In the genomic region with DNA sequence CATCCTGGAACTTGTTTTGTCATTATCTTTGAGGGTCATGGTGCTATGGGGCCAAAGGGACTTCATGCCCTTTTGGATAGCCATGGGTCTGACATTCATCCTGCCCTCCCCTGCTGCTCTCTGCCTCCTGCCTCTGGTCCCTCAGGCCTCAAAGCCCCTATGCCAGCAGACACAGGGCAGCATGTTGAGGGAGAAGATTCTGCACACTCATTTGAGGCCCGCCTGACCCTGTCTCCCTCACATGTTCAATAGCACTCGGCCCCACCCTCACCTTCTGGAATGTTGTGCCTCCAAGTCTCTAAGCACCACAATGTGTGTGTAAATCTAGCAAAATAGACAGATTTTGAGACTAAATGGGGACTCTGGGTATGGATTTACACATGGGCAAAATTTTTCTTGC, we compare ENCODE assay signal across 1 cellular context.
TF ChIP-seq lines count a peak whose summit lies in the region.

No MANE protein-coding gene starts in this region.

TF ChIP-seq in HCT116, 20 proteins besides CTCF, POLR2A, EP300 and RAD21 (continued from another document):
- no peak for TF ChIP-seq TCF7L2 (IDR thresholded peaks at IDR 0.05; ENCODE audit: borderline replicate concordance, extremely low read depth, insufficient read depth, insufficient read length)
- no peak for TF ChIP-seq JUND (IDR thresholded peaks at IDR 0.05)
- TF ChIP-seq POLR2AphosphoS5 (IDR thresholded peaks at IDR 0.05; ENCODE audit: low read depth, low read length) = no peak
- no peak for TF ChIP-seq ATF3 (IDR thresholded peaks at IDR 0.05)
- no peak for TF ChIP-seq FOSL1 (IDR thresholded peaks at IDR 0.05; ENCODE audit: low read depth)
- no peak for TF ChIP-seq ELF1 (IDR thresholded peaks at IDR 0.05; ENCODE audit: borderline replicate concordance, low read depth)
- no peak for TF ChIP-seq SIN3A (IDR thresholded peaks at IDR 0.05; ENCODE audit: low read depth)
- TF ChIP-seq CEBPB (IDR thresholded peaks at IDR 0.05; ENCODE audit: low read depth) = no peak
- no peak for TF ChIP-seq CBX3 (IDR thresholded peaks at IDR 0.05; ENCODE audit: low read depth)
